In genomic region chr10:110323503-110323902, GRCh38 we compare ENCODE assay signal across 11 cellular contexts. TPM values are rescaled to one million over a fixed set of nuclear protein-coding genes. Genes with fewer than 3 reads are reported as not detected.
DNase-seq lines count a peak whose midpoint lies in the region; ATAC-seq and TF ChIP-seq lines count a peak whose summit lies in the region.
"Had no signal": no experiment of that assay in that cellular context is flagged by ENCODE, and none has a peak within 500 bp of the region (broad histone marks: within the 10 kb centered on the region; RNA-seq: fewer than 3 reads in every experiment).

No MANE protein-coding gene starts in this region.

- peaks cover 8% of the 10 kb centered on the region; the same call in 1 of the 2 replicates for H3K36me3 Mint-ChIP-seq in HFFc6 (ENCODE audit: low read depth)

- no peaks in the 10 kb centered on the region for H3K36me3 ChIP-seq in heart right ventricle

- DNase-seq in AG08395 (ENCODE audit: low spot score) (peak; percentile 93), HFFc6 (peak; percentile 95), amniotic stem cell (lab: John Stamatoyannopoulos, UW) (peak; percentile 78), iris pigment epithelial cell (ENCODE audit: low read depth) (peak; percentile 92), foreskin melanocyte (no peak), heart right ventricle (no peak)
- DNase-seq in stimulated activated CD4-positive, alpha-beta T cell treated with anti-CD3 and anti-CD28 coated beads, Interleukin-1b, Interleukin-23, amount 100 ng/mL, for 48 hours = no peak
- DNase-seq: activated naive CD4-positive, alpha-beta T cell; NCI-H2081; stimulated activated naive CD4-positive, alpha-beta T cell treated with Interleukin-2 at 50 U/mL for 16 hours had no signal

- H3K9me3 ChIP-seq in heart right ventricle = peaks cover 0 to 24% (median 13%) of the 10 kb centered on the region in 11 donors

- H3K4me1 Mint-ChIP-seq in HFFc6 (ENCODE audit: low read depth) = peaks cover 66% of the 10 kb centered on the region

- 59 to 67% methylated on average over 2 of the region's 2 CpGs for WGBS in heart right ventricle, 2 donors

- peak overlapping the region; percentile 86 for H3K27ac Mint-ChIP-seq in HFFc6

- H3K4me3 Mint-ChIP-seq in HFFc6 = peak overlapping the region; percentile 26; the same call in 1 of the 2 replicates

- TF ChIP-seq CTCF in HFFc6 (IDR thresholded peaks at IDR 0.05) = no peak
- no peak for TF ChIP-seq CTCF in heart right ventricle (IDR thresholded peaks at IDR 0.05)

- ATAC-seq in GM19467 (IDR thresholded peaks at IDR 0.05; ENCODE audit: unreplicated experiment) = no peak
- no peak for ATAC-seq in heart right ventricle

- peaks cover 0 to 4% (median 0%) of the 10 kb centered on the region in 7 donors for H3K27me3 ChIP-seq in heart right ventricle

- H3K27ac ChIP-seq in heart right ventricle = no peak overlapping the region

- intact Hi-C loops in heart right ventricle (cut with DNase I) = no loop called here

- peaks cover 0 to 3% (median 0%) of the 10 kb centered on the region in 9 donors for H3K4me1 ChIP-seq in heart right ventricle

- peaks cover 4% of the 10 kb centered on the region; the same call in 1 of the 2 replicates for H3K9me3 Mint-ChIP-seq in HFFc6

- no peak overlapping the region for H3K4me3 ChIP-seq in heart right ventricle

- no peaks in the 10 kb centered on the region; the same call in 1 of the 2 replicates for H3K27me3 Mint-ChIP-seq in HFFc6 (ENCODE audit: insufficient read depth)

RNA-seq across cellular contexts. Expression of gene SMNDC1, which starts 18.8 kb away (rescaled TPM):
- total RNA-seq in HFFc6 (2021; fragmentation: NEBNext Ultra II Directional; extraction: Animal tissue kit (Norgen Biotek cat#: 25700)) = 10 to 100 TPM; 31.5 to 37.5 (median 34.8) TPM
- 10 to 100 TPM; 18.1 to 28.0 (median 22.4) TPM for total RNA-seq in heart right ventricle
- 10 to 100 TPM; 10.1 to 11.0 TPM for polyA plus RNA-seq in heart right ventricle

Comparison
In these comparisons a context has a peak if more than half of its experiments do, and no peak if none do; other contexts are left out.
1. DNase-seq: peak in AG08395 (single experiment), HFFc6 (single experiment), amniotic stem cell (single experiment) and iris pigment epithelial cell (single experiment); none in stimulated activated CD4-positive, alpha-beta T cell treated with anti-CD3 and anti-CD28 coated beads, Interleukin-1b, Interleukin-23, amount 100 ng/mL, for 48 hours (single experiment), foreskin melanocyte (single experiment) and heart right ventricle (0 of 2).